ENCODE assay signal across 8 cellular contexts in the genomic region with DNA sequence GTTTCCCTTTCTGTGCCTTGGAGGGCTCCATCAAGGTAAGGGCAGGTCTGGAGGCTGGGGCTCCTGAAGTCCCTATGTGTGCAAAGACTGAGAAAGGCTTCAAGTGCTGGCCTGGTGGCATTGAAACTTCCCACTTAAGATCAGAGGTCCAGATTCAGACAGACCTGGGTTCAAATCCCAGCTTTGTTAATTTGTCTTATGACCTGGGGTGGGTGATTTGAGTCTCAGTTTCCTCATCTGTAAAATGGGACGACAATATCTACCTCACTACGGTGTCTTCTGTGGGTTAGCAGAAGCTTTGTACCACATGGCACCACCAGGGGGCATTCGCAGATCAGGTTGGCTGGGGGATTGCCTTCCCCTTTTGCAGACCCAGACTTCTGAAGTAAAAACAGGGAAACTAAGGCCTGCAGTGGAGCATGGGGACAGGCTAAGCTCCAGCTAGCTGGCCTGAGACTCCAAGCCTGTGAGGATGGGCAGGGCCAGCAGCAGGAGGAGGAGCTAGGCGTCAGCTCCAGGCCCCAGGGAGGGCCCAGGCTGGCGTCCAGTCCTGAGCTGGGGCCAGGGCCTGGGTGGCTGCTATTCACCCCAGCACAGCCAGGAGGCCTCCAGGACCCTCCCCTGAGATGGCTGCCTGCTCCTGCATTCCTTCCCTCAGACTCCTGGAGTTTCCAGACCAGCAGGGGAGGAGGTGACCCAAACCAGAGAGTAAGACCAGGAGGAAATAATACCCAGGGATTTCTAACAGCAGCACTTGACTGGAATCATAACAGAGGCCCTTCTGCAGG. TPM values are rescaled to one million over a fixed set of nuclear protein-coding genes. Genes with fewer than 3 reads are reported as not detected.
A peak's percentile ranks its signal among the peaks of the same experiment; 100 is the strongest.
DNase-seq lines count a peak whose midpoint lies in the region; ATAC-seq, FAIRE-seq and TF ChIP-seq lines count a peak whose summit lies in the region.

No MANE protein-coding gene starts in this region.

- H3K4me3 ChIP-seq in adipocyte (ENCODE audit: low read length) (peak overlapping the region; percentile 83), cardiac muscle cell (peak overlapping the region; percentile 60), pancreas (peak overlapping the region in 3 of 4 donors; percentile 83 to 96 (median 85)), testis (peak overlapping the region in 1 of 2 donors; percentile 90)

- no peaks in the 10 kb centered on the region for H3K9me3 ChIP-seq in adipocyte (ENCODE audit: control insufficient read depth, low read length)
- no peaks in the 10 kb centered on the region for H3K9me3 ChIP-seq in cardiac muscle cell (ENCODE audit: low read depth)
- H3K9me3 ChIP-seq in pancreas: no peaks in the 10 kb centered on the region
- no peaks in the 10 kb centered on the region for H3K9me3 ChIP-seq in testis

- 13 to 21% methylated on average over 5 of the region's 5 CpGs for WGBS in pancreas, 2 donors
- 20 to 35% methylated on average over 5 of the region's 5 CpGs for WGBS in testis, 2 donors

- peak; percentile 57 for FAIRE-seq in pancreas (lab: Jason Lieb, UNC)

- peak; percentile 95 for DNase-seq in Daoy (ENCODE audit: low read depth)
- peak; percentile 77 to 78 for DNase-seq in Kasumi-1 (lab: John Stamatoyannopoulos, UW)
- peak; percentile 70 for DNase-seq in SW480 (ENCODE audit: low spot score)
- peak; percentile 95 for DNase-seq in adipocyte (ENCODE audit: low read depth)
- DNase-seq in cardiac muscle cell (ENCODE audit: low read depth in 1 of 2, low spot score in 1 of 2): peak; percentile 91 to 97
- DNase-seq in pancreas: peak; percentile 80 to 92 (median 84)
- peak; percentile 91 for DNase-seq in testis

- intact Hi-C loops in pancreas (cut with DNase I): loop anchor here in 2 of 3 donors (5.0 kb wide), 2 partner anchors 94 to 99 kb away; partner anchors contain the start of gene RNF215 (in 1 of the 2)
- intact Hi-C loops in testis (cut with DNase I; ENCODE audit: low total_unique reads): loop anchor here (2.0 kb wide), 1 partner anchor 103 kb away; no protein-coding TSS in a partner anchor

- ATAC-seq in pancreas (peak; percentile 56 to 73 (median 68)), HG03571 (IDR thresholded peaks at IDR 0.05; ENCODE audit: unreplicated experiment) (no peak)

- H3K27ac ChIP-seq in cardiac muscle cell (no peak overlapping the region), pancreas (peak overlapping the region in 3 of 4 donors; percentile 16 to 76 (median 19)), testis (peak overlapping the region; percentile 85)

- peaks cover 24% of the 10 kb centered on the region for H3K36me3 ChIP-seq in adipocyte (ENCODE audit: control insufficient read depth, insufficient read depth, low read length, severe bottlenecking)
- H3K36me3 ChIP-seq in cardiac muscle cell: no peaks in the 10 kb centered on the region
- H3K36me3 ChIP-seq in pancreas: peaks cover 0 to 9% (median 2%) of the 10 kb centered on the region in 3 donors
- H3K36me3 ChIP-seq in testis (ENCODE audit: low read depth, missing control alignments): no peaks in the 10 kb centered on the region

- TF ChIP-seq CTCF in cardiac muscle cell (IDR thresholded peaks at IDR 0.05; ENCODE audit: low read depth, low read length) (peak; percentile 64), pancreas (IDR thresholded peaks at IDR 0.05) (peak; percentile 52 to 61 (median 56)), testis (IDR thresholded peaks at IDR 0.05) (peak; percentile 66 to 89 (median 67))

- no peaks in the 10 kb centered on the region for H3K27me3 ChIP-seq in adipocyte (replicated peaks; ENCODE audit: control insufficient read depth, insufficient read depth, low read length)
- H3K27me3 ChIP-seq in cardiac muscle cell: no peaks in the 10 kb centered on the region
- no peaks in the 10 kb centered on the region for H3K27me3 ChIP-seq in pancreas
- no peaks in the 10 kb centered on the region for H3K27me3 ChIP-seq in testis

- peaks cover 34% of the 10 kb centered on the region for H3K4me1 ChIP-seq in adipocyte (ENCODE audit: control insufficient read depth, insufficient read depth, low read length)
- peaks cover 13% of the 10 kb centered on the region for H3K4me1 ChIP-seq in cardiac muscle cell (ENCODE audit: low read depth)
- H3K4me1 ChIP-seq in pancreas: peaks cover 10 to 23% (median 22%) of the 10 kb centered on the region in 3 donors
- H3K4me1 ChIP-seq in testis: peaks cover 35% of the 10 kb centered on the region

- peak overlapping the region; percentile 86 for H3K9ac ChIP-seq in adipocyte (ENCODE audit: low read length)

- no peak for TF ChIP-seq POLR2A in testis (IDR thresholded peaks at IDR 0.05)

RNA-seq across cellular contexts. Expression of gene CASTOR1, which starts 1.5 kb away (rescaled TPM):
- total RNA-seq in Daoy (2014; rRNA removed; shearing (Covaris generic)): 5.9 and 10.3 TPM in 2 replicates
- 19.0 and 19.6 TPM in 2 replicates for total RNA-seq in cardiac muscle cell
- 22.2 and 29.0 TPM in 2 replicates for polyA plus RNA-seq in cardiac muscle cell
- total RNA-seq in pancreas: 1 to 10 TPM; 1.8 to 7.3 (median 3.8) TPM
- 1 to 10 TPM; 7.3 to 8.3 TPM for polyA plus RNA-seq in pancreas
- total RNA-seq in testis: 10 to 100 TPM; 36.7 to 71.4 TPM
- 32.8 TPM for polyA plus RNA-seq in testis (ENCODE audit: insufficient read depth, low read depth, low replicate concordance)

RNA-seq across cellular contexts. Expression of gene OSM, which starts 21.2 kb away (rescaled TPM):
- 0.06 TPM in 1 of 2 replicates, not detected in the other for total RNA-seq in Daoy (2014; rRNA removed; shearing (Covaris generic))
- not detected in 2 replicates for total RNA-seq in cardiac muscle cell
- not detected in 2 replicates for polyA plus RNA-seq in cardiac muscle cell
- total RNA-seq in pancreas: 1 to 10 TPM in 2 of 6 donors, under 1 TPM in 3, not detected in 1; 0.13 to 1.5 (median 0.38) TPM
- polyA plus RNA-seq in pancreas: under 1 TPM; 0.23 to 0.26 TPM
- total RNA-seq in testis: 1 to 10 TPM in 1 of 2 donors, not detected in 1; 1.6 TPM
- polyA plus RNA-seq in testis (ENCODE audit: insufficient read depth, low read depth, low replicate concordance): 0.69 TPM

RNA-seq across cellular contexts. Expression of gene TBC1D10A, which starts 38.9 kb away (rescaled TPM):
- 20.8 and 35.5 TPM in 2 replicates for total RNA-seq in Daoy (2014; rRNA removed; shearing (Covaris generic))
- total RNA-seq in cardiac muscle cell (18.8 and 21.8 TPM in 2 replicates), pancreas (10 to 100 TPM in 1 of 6 donors, 1 to 10 TPM in 5; 4.0 to 14.1 (median 7.4) TPM), testis (10 to 100 TPM; 48.4 to 79.1 TPM)
- polyA plus RNA-seq in cardiac muscle cell (11.8 and 14.9 TPM in 2 replicates), pancreas (10 to 100 TPM; 12.4 to 19.4 TPM), testis (ENCODE audit: insufficient read depth, low read depth, low replicate concordance) (51.0 TPM)

RNA-seq across cellular contexts. Expression of gene LIF, which starts 41.3 kb away (rescaled TPM):
- total RNA-seq in Daoy (2014; rRNA removed; shearing (Covaris generic)): 33.3 and 35.2 TPM in 2 replicates
- total RNA-seq in cardiac muscle cell (0.39 and 1.0 TPM in 2 replicates), pancreas (1 to 10 TPM in 4 of 6 donors, under 1 TPM in 2; 0.32 to 5.8 (median 1.5) TPM), testis (1 to 10 TPM in 1 of 2 donors, under 1 TPM in 1; 0.08 to 1.4 TPM)
- polyA plus RNA-seq in cardiac muscle cell (0.64 and 1.7 TPM in 2 replicates), pancreas (1 to 10 TPM; 2.7 to 4.5 TPM), testis (ENCODE audit: insufficient read depth, low read depth, low replicate concordance) (1.4 TPM)
